Comparison of ENCODE assay signal across 26 cellular contexts in genomic region chr12:75961878-75962277, GRCh38.
"Had no signal": no experiment of that assay in that cellular context is flagged by ENCODE, and none has a peak within 500 bp of the region (broad histone marks: within the 10 kb centered on the region; RNA-seq: fewer than 3 reads in every experiment).

No MANE protein-coding gene starts in this region.

- DNase-seq: activated B cell treated with CpG ODN at 0.5 μM for 24 hours; activated CD4-positive, alpha-beta memory T cell treated with anti-CD3 and anti-CD28 coated beads for 36 hours; activated CD4-positive, alpha-beta T cell treated with anti-CD3 and anti-CD28 coated beads for 1 hour; activated CD4-positive, alpha-beta T cell treated with anti-CD3 and anti-CD28 coated beads, Interleukin-2, amount 10 ng/mL, durations not matched to agents 7 days and 5 days; activated CD8-positive, alpha-beta memory T cell treated with anti-CD3 and anti-CD28 coated beads for 24 hours; activated effector memory CD4-positive, alpha-beta T cell treated with anti-CD3 and anti-CD28 coated beads, Interleukin-2, amount 50 U/mL, for 16 hours; activated naive CD4-positive, alpha-beta T cell treated with Interleukin-2 at 50 U/mL for 16 hours; activated naive CD8-positive, alpha-beta T cell treated with anti-CD3 and anti-CD28 coated beads, Interleukin-2, amount 50 U/mL, for 24 hours; activated T-cell treated with anti-CD3 and anti-CD28 coated beads, Interleukin-2, amount 50 U/mL, for 4 hours; amniotic stem cell; body of pancreas; KG1; MV-4-11; NCI-H1105; NCI-H1436; NCI-H1694 treated with DMSO at 0.1 percent for 48 hours; NCI-H2029 treated with DMSO at 0.1 percent for 48 hours; NCI-H345; NCI-H510A; NCI-H526 treated with DMSO at 0.1 percent for 48 hours; PC-3; SHP77 treated with DMSO at 0.1 percent for 48 hours; T-helper 17 cell; T-helper 9 cell had no signal

- H3K27ac ChIP-seq: ascending aorta had no signal

- H3K27me3 ChIP-seq: ascending aorta, body of pancreas had no signal

- H3K4me3 ChIP-seq: ascending aorta, body of pancreas had no signal

- ATAC-seq: activated naive CD4-positive, alpha-beta T cell treated with anti-CD3 and anti-CD28 coated beads, Interleukin-2, amount 50 U/mL, for 72 hours; activated naive CD8-positive, alpha-beta T cell treated with anti-CD3 and anti-CD28 coated beads, Interleukin-2, amount 50 U/mL, for 24 hours; activated T-cell treated with anti-CD3 and anti-CD28 coated beads, Interleukin-2, amount 50 U/mL, for 4 hours; body of pancreas; PC-3; T-helper 17 cell had no signal

- H3K36me3 ChIP-seq: ascending aorta had no signal

- H3K9me3 ChIP-seq: ascending aorta, body of pancreas had no signal
